Comparison of ENCODE assay signal across 1 cellular context in genomic region chr3:39137991-39138803, GRCh38.
TF ChIP-seq lines count a peak whose summit lies in the region.

No MANE protein-coding gene starts in this region.

TF ChIP-seq in A549, 52 proteins besides CTCF, POLR2A, EP300 and RAD21 (continued from another document):
- TF ChIP-seq POLR2AphosphoS2 (conservative IDR thresholded peaks at IDR 0.05; ENCODE audit: low read length) (peak; percentile 48; the same call in 1 of the 2 replicates), USF2 (IDR thresholded peaks at IDR 0.05) (no peak)
TF ChIP-seq in A549: peak in this region for 1.
